In genomic region chr2:120108749-120109148, GRCh38 we compare ENCODE assay signal across 11 cellular contexts.
DNase-seq lines count a peak whose midpoint lies in the region; TF ChIP-seq lines count a peak whose summit lies in the region.
"Had no signal": no experiment of that assay in that cellular context is flagged by ENCODE, and none has a peak within 500 bp of the region (broad histone marks: within the 10 kb centered on the region; RNA-seq: fewer than 3 reads in every experiment).

No MANE protein-coding gene starts in this region.

- POLR2A ChIA-PET in OCI-LY7 (lab: Charles Lee) = interaction anchor here (1.0 to 2.3 kb wide), 3 partner anchors 8 to 68 kb away, joined by 3 to 16 read pairs (median 3); no protein-coding TSS in a partner anchor

- H3F3A ChIP-seq in DOHH2 (ENCODE audit: control insufficient read depth, insufficient read depth) = no peaks in the 10 kb centered on the region

- no peaks in the 10 kb centered on the region for H3K9me3 ChIP-seq in DOHH2 (ENCODE audit: control insufficient read depth, insufficient read depth, low read length)
- H3K9me3 ChIP-seq in OCI-LY7 (ENCODE audit: low read length) = no peaks in the 10 kb centered on the region
- H3K9me3 ChIP-seq in neutrophil = no peaks in the 10 kb centered on the region

- H3K4me1 ChIP-seq in DOHH2 (ENCODE audit: control insufficient read depth, low read length) (peaks cover 16% of the 10 kb centered on the region), OCI-LY7 (ENCODE audit: insufficient read depth, low read length, poor library complexity, severe bottlenecking) (peaks cover 17% of the 10 kb centered on the region), neutrophil (ENCODE audit: control insufficient read depth in 1 of 2, insufficient read depth in 1 of 2, low read depth in 1 of 2, low read length in 1 of 2) (peaks cover 33 to 42% of the 10 kb centered on the region in 2 experiments)

- no TSS peak for BruUV-seq in OCI-LY7 (replicated peaks; lab: Mats Ljungman, UMichigan)

- intact Hi-C loops in OCI-LY7 (cut with micrococcal nuclease; ENCODE audit: unreplicated experiment) = loop anchor here (1.0 to 5.0 kb wide), 4 partner anchors 69 to 356 kb away; partner anchors contain the start of gene EPB41L5

- H3K4me3 ChIP-seq in DOHH2 (ENCODE audit: low read length) (peak overlapping the region; percentile 59), OCI-LY7 (ENCODE audit: low read depth, low read length, poor library complexity, severe bottlenecking) (no peak overlapping the region), choroid plexus epithelial cell (ENCODE audit: low read depth, low read length) (no peak overlapping the region), neutrophil (ENCODE audit: low read depth in 1 of 2, low read length in 1 of 2) (peak overlapping the region; percentile 27 to 44)
- H3K4me3 ChIP-seq: SK-N-MC, skin epidermis had no signal

- TF ChIP-seq CTCF in DOHH2 (IDR thresholded peaks at IDR 0.05; ENCODE audit: low read depth, low read length, poor library complexity, severe bottlenecking) (no peak), OCI-LY7 (conservative IDR thresholded peaks at IDR 0.05; ENCODE audit: low read length) (no peak), choroid plexus epithelial cell (conservative IDR thresholded peaks at IDR 0.05; ENCODE audit: low read depth, low read length) (no peak), neutrophil (IDR thresholded peaks at IDR 0.05) (no peak)

- H3K27ac ChIP-seq in DOHH2 (ENCODE audit: low read depth, low read length) (0 out of 2 replicates have a peak overlapping the region, but pooled peaks have one; percentile 5), OCI-LY7 (ENCODE audit: low read depth, low read length, poor library complexity, severe bottlenecking) (no peak overlapping the region), neutrophil (peak overlapping the region; percentile 84)
- H3K27ac ChIP-seq: SK-N-MC had no signal

- no peaks in the 10 kb centered on the region for H3K36me3 ChIP-seq in DOHH2 (ENCODE audit: control insufficient read depth, low read length)
- H3K36me3 ChIP-seq in OCI-LY7 (ENCODE audit: insufficient read depth, low read length) = no peaks in the 10 kb centered on the region
- no peaks in the 10 kb centered on the region for H3K36me3 ChIP-seq in neutrophil

- DNase-seq in OCI-LY7 (ENCODE audit: low spot score) (no peak), choroid plexus epithelial cell (ENCODE audit: low read depth) (peak; percentile 43), Ammon's horn (ENCODE audit: low spot score) (no peak), NCI-H187 (lab: John Stamatoyannopoulos, UW) (no peak), NCI-H748 (lab: John Stamatoyannopoulos, UW; ENCODE audit: unreplicated experiment) (no peak), NCI-H146 (lab: John Stamatoyannopoulos, UW) (no peak)
- DNase-seq: activated CD4-positive, alpha-beta T cell treated with anti-CD3 and anti-CD28 coated beads, Interleukin-2, amount 50 U/mL, for 48 hours had no signal

- peaks cover 3% of the 10 kb centered on the region; the same call in 1 of the 2 replicates for H3K27me3 ChIP-seq in DOHH2 (ENCODE audit: control insufficient read depth, low read length)
- H3K27me3 ChIP-seq in neutrophil = no peaks in the 10 kb centered on the region

- H2AFZ ChIP-seq in OCI-LY7 (ENCODE audit: low read length) = peak overlapping the region; percentile 83; the same call in 1 of the 2 replicates

- H3K9me2 ChIP-seq in DOHH2 (replicated peaks; ENCODE audit: control insufficient read depth, low read length) = no peaks in the 10 kb centered on the region
- no peaks in the 10 kb centered on the region for H3K9me2 ChIP-seq in OCI-LY7 (ENCODE audit: insufficient read depth, low read length)

- H3K4me2 ChIP-seq in DOHH2 (ENCODE audit: low read length) (peak overlapping the region; percentile 75), OCI-LY7 (ENCODE audit: low read length) (peak overlapping the region; percentile 71)

- no peaks in the 10 kb centered on the region for H3K79me2 ChIP-seq in DOHH2 (ENCODE audit: control insufficient read depth, low read length)
- H3K79me2 ChIP-seq in OCI-LY7 (ENCODE audit: insufficient read depth, low read depth, low read length) = no peaks in the 10 kb centered on the region

- CTCF ChIA-PET in OCI-LY7 (lab: Charles Lee; ENCODE audit: unreplicated experiment) = interaction anchor here (3.1 kb wide), 1 partner anchor 67 kb away, joined by 22 read pairs; no protein-coding TSS in a partner anchor

- no peaks in the 10 kb centered on the region for H4K20me1 ChIP-seq in DOHH2 (ENCODE audit: control insufficient read depth, insufficient read depth, low read depth, low read length)
- H4K20me1 ChIP-seq in OCI-LY7 (ENCODE audit: insufficient read depth, low read length) = no peaks in the 10 kb centered on the region

Comparison
In these comparisons a context has a peak if more than half of its experiments do, and no peak if none do; other contexts are left out.
1. H3K4me3 ChIP-seq: peak in DOHH2 (single experiment) and neutrophil (2 of 2); none in OCI-LY7 (single experiment) and choroid plexus epithelial cell (single experiment).